12 cellular contexts compared by ENCODE assay signal in the genomic region with DNA sequence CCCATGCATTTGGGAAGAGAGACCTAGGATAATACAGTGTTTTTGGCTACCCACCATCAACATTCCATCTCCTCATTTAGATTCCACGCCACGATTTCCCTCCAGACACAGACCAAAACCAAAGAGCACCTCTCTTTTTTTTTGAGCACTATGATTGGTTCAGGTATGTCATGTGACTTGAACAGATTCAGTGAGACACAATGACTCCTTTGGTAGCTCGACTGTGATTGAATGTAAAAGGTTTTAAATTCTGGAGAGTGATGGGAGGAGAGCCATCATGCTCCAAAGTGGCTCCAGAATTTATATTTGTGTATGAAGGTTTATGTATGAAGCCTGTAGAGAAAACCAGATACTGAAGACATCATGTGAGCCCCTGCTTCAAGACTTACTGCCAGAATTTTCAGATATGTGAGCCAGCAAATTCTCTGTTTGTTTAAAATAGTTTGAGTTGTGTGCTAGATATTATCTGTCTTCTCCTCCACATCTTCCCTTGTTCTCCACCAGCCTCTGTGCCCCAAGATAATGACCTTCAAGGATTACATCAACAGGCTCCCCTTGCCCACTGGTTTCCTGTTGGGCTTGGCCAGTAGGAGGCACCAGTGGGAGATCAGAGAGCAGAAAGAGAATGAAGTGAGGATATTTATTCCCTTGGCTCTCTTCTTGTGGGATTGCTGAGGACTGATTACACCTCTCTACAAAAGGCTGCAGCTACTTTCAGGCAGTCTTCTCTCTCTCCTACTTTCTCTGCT. TPM values are rescaled to one million over a fixed set of nuclear protein-coding genes. Genes with fewer than 3 reads are reported as not detected.
DNase-seq lines count a peak whose midpoint lies in the region; ATAC-seq and TF ChIP-seq lines count a peak whose summit lies in the region.
"Had no signal": no experiment of that assay in that cellular context is flagged by ENCODE, and none has a peak within 500 bp of the region (broad histone marks: within the 10 kb centered on the region; RNA-seq: fewer than 3 reads in every experiment).

No MANE protein-coding gene starts in this region.

- peaks cover 16% of the 10 kb centered on the region for H3K9me3 Mint-ChIP-seq in activated naive CD4-positive, alpha-beta T cell treated with anti-CD3 and anti-CD28 coated beads, Interleukin-2, amount 50 U/mL, for 24 hours

- H3K18ac ChIP-seq in mesenchymal stem cell (ENCODE audit: low read depth in 1 of 2, low read length in 2 of 2), result no peak overlapping the region

- H3K36me3 Mint-ChIP-seq in activated naive CD4-positive, alpha-beta T cell treated with anti-CD3 and anti-CD28 coated beads, Interleukin-2, amount 50 U/mL, for 24 hours, result peaks cover 3% of the 10 kb centered on the region
- H3K36me3 Mint-ChIP-seq in T-helper 17 cell (ENCODE audit: low read depth), result no peaks in the 10 kb centered on the region

- H3K27me3 ChIP-seq in upper lobe of right lung (no peaks in the 10 kb centered on the region), mesenchymal stem cell (ENCODE audit: control insufficient read depth in 1 of 2, insufficient read depth in 1 of 2, low read length in 2 of 2) (no peaks in the 10 kb centered on the region)

- WGBS in mesenchymal stem cell, result 59% methylated on average over 1 of the region's 3 CpGs

- no peak overlapping the region for H3K14ac ChIP-seq in mesenchymal stem cell (ENCODE audit: low read length in 2 of 2)

- peaks cover 36% of the 10 kb centered on the region for H3K4me1 Mint-ChIP-seq in activated naive CD4-positive, alpha-beta T cell treated with anti-CD3 and anti-CD28 coated beads, Interleukin-2, amount 50 U/mL, for 24 hours
- peaks cover 17% of the 10 kb centered on the region for H3K4me1 Mint-ChIP-seq in T-helper 17 cell

- H3K4me1 ChIP-seq in upper lobe of right lung (peaks cover 21% of the 10 kb centered on the region), mesenchymal stem cell (ENCODE audit: control insufficient read depth, insufficient read depth, low read depth, low read length) (no peaks in the 10 kb centered on the region)

- H4K8ac ChIP-seq in mesenchymal stem cell (ENCODE audit: low read length), result no peak overlapping the region

- H3K27ac ChIP-seq in upper lobe of right lung, result peak overlapping the region; percentile 65
- no peak overlapping the region for H3K27ac ChIP-seq in mesenchymal stem cell (ENCODE audit: low read length, poor library complexity, severe bottlenecking)

- H2BK5ac ChIP-seq in mesenchymal stem cell (ENCODE audit: low read depth, low read length, poor library complexity, severe bottlenecking), result no peak overlapping the region

- H3K9me3 ChIP-seq in T-helper 17 cell (ENCODE audit: control insufficient read depth, low read length, poor library complexity, severe bottlenecking), result no peaks in the 10 kb centered on the region
- H3K9me3 ChIP-seq in upper lobe of right lung, result no peaks in the 10 kb centered on the region
- H3K9me3 ChIP-seq in mesenchymal stem cell (ENCODE audit: control insufficient read depth, low read length), result peaks cover 12% of the 10 kb centered on the region

- no peak overlapping the region for H4K91ac ChIP-seq in mesenchymal stem cell (ENCODE audit: low read length)

- intact Hi-C loops in upper lobe of right lung (cut with DNase I), result no loop called here

- H2AFZ ChIP-seq in mesenchymal stem cell (ENCODE audit: low read depth, low read length), result no peak overlapping the region

- no peak overlapping the region for H2BK15ac ChIP-seq in mesenchymal stem cell (ENCODE audit: low read depth, poor library complexity, severe bottlenecking)

- H2BK120ac ChIP-seq in mesenchymal stem cell (ENCODE audit: low read depth, low read length), result no peak overlapping the region

- no peak overlapping the region for H3K4ac ChIP-seq in mesenchymal stem cell (ENCODE audit: low read depth in 1 of 2, low read length in 2 of 2)

- no peak overlapping the region for H3K4me3 ChIP-seq in fibroblast of the aortic adventitia (ENCODE audit: low read depth, low read length)
- H3K4me3 ChIP-seq in upper lobe of right lung, result no peak overlapping the region
- no peak overlapping the region for H3K4me3 ChIP-seq in mesenchymal stem cell (ENCODE audit: insufficient read depth in 1 of 2, low read depth in 1 of 2, low read length in 2 of 2)

- no peaks in the 10 kb centered on the region for H3K27me3 Mint-ChIP-seq in activated naive CD4-positive, alpha-beta T cell treated with anti-CD3 and anti-CD28 coated beads, Interleukin-2, amount 50 U/mL, for 24 hours
- no peaks in the 10 kb centered on the region for H3K27me3 Mint-ChIP-seq in T-helper 17 cell

- H3K4me2 ChIP-seq in mesenchymal stem cell (ENCODE audit: low read length, poor library complexity, severe bottlenecking), result no peak overlapping the region

- H3K23ac ChIP-seq in mesenchymal stem cell (ENCODE audit: low read length in 2 of 2), result no peak overlapping the region

- no peak overlapping the region for H2BK12ac ChIP-seq in mesenchymal stem cell (ENCODE audit: low read length in 2 of 2)

- no peak overlapping the region for H3K9ac ChIP-seq in mesenchymal stem cell (ENCODE audit: low read length)

- no peaks in the 10 kb centered on the region for H3K79me1 ChIP-seq in mesenchymal stem cell (replicated peaks; ENCODE audit: low read length, poor library complexity, severe bottlenecking)

- H3K27ac Mint-ChIP-seq in activated naive CD4-positive, alpha-beta T cell treated with anti-CD3 and anti-CD28 coated beads, Interleukin-2, amount 50 U/mL, for 24 hours, result peak overlapping the region; percentile 66
- peak overlapping the region; percentile 74 for H3K27ac Mint-ChIP-seq in T-helper 17 cell

- H3K36me3 ChIP-seq in upper lobe of right lung (no peaks in the 10 kb centered on the region), mesenchymal stem cell (ENCODE audit: control insufficient read depth in 1 of 2, insufficient read depth in 2 of 2, low read depth in 1 of 2, low read length in 2 of 2) (no peaks in the 10 kb centered on the region)

- no peak overlapping the region for H3K4me3 Mint-ChIP-seq in activated naive CD4-positive, alpha-beta T cell treated with anti-CD3 and anti-CD28 coated beads, Interleukin-2, amount 50 U/mL, for 24 hours
- H3K4me3 Mint-ChIP-seq in T-helper 17 cell, result no peak overlapping the region

- ATAC-seq in T-helper 17 cell (no peak), upper lobe of right lung (no peak)

- peak; percentile 14 for TF ChIP-seq CTCF in fibroblast of the aortic adventitia (IDR thresholded peaks at IDR 0.05; ENCODE audit: insufficient read depth, low read length)
- peak; percentile 7 for TF ChIP-seq CTCF in upper lobe of right lung (IDR thresholded peaks at IDR 0.05)

- DNase-seq in activated naive CD4-positive, alpha-beta T cell treated with anti-CD3 and anti-CD28 coated beads, Interleukin-2, amount 50 U/mL, for 16 hours, result no peak
- no peak for DNase-seq in T-helper 17 cell
- peak; percentile 22 for DNase-seq in fibroblast of the aortic adventitia (ENCODE audit: low read depth)
- DNase-seq in upper lobe of right lung, result no peak
- DNase-seq in NCI-H187 treated with DMSO at 0.1 percent for 48 hours (lab: John Stamatoyannopoulos, UW), result no peak
- DNase-seq in SHP77 (lab: John Stamatoyannopoulos, UW), result no peak
- DNase-seq in mesenchymal stem cell, result no peak
- DNase-seq: activated effector memory CD4-positive, alpha-beta T cell treated with Interleukin-2 at 50 U/mL for 16 hours; C1 segment of cervical spinal cord; NCI-H526 treated with DMSO at 0.1 percent for 48 hours; nucleus accumbens had no signal

- no peak overlapping the region for H2AK5ac ChIP-seq in mesenchymal stem cell (ENCODE audit: low read length, severe bottlenecking)

RNA-seq across cellular contexts. Expression of a gene that starts 12.5 kb away (rescaled TPM):
- total RNA-seq in T-helper 17 cell (10 to 100 TPM; 44.0 to 45.5 TPM), fibroblast of the aortic adventitia (ENCODE audit: low replicate concordance) (8.3 and 20.7 TPM in 2 replicates), upper lobe of right lung (70.2 TPM)
- 31.6 TPM for polyA plus RNA-seq in mesenchymal stem cell (2013, experiment 1 of 2)
- 31.9 TPM for polyA plus RNA-seq in mesenchymal stem cell (2013, experiment 2 of 2)

RNA-seq across cellular contexts. Expression of a gene that starts 14.0 kb away (rescaled TPM):
- total RNA-seq in T-helper 17 cell (10 to 100 TPM; 78.2 to 79.3 TPM), fibroblast of the aortic adventitia (ENCODE audit: low replicate concordance) (20.6 and 40.9 TPM in 2 replicates), upper lobe of right lung (81.7 TPM)
- 32.9 TPM for polyA plus RNA-seq in mesenchymal stem cell (2013, experiment 1 of 2)
- 32.8 TPM for polyA plus RNA-seq in mesenchymal stem cell (2013, experiment 2 of 2)

RNA-seq across cellular contexts. Expression of a gene that starts 14.4 kb away (rescaled TPM):
- total RNA-seq in T-helper 17 cell (10 to 100 TPM; 39.8 to 51.9 TPM), fibroblast of the aortic adventitia (ENCODE audit: low replicate concordance) (36.2 and 38.0 TPM in 2 replicates), upper lobe of right lung (32.7 TPM)
- polyA plus RNA-seq in mesenchymal stem cell (2013, experiment 1 of 2), result 18.9 TPM
- 18.5 TPM for polyA plus RNA-seq in mesenchymal stem cell (2013, experiment 2 of 2)
